Comparison of ENCODE assay signal across 8 cellular contexts in the genomic region with DNA sequence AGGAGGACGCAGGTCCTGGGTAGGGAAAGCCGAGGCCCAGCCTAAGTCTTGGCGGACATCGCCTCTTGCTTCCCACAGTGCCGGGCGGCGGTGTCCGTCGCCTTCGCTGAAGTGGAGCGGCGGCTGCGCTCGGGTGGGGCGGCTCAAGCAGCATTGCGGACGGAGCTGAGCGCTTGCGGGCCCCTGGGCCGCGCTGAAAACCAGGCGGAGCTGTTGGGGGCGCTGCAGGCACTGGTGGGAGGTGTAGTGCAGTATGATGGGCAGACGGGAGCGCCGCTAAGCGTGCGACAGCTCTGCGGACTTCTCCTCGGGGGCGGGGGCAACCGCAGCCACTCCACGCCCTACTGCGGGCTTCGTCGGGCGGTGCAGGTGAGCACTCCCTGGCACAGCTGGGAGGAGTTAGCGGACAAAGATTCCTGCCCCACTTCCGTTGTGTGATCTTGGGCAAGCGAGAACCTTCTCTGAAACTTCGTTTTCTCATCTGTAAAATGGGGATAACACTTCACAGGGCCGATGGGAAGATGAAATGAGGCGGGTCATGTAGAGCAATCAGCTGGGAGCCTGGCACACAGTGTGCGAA. TPM values are rescaled to one million over a fixed set of nuclear protein-coding genes. Genes with fewer than 3 reads are reported as not detected.
A peak's percentile ranks its signal among the peaks of the same experiment; 100 is the strongest.
DNase-seq lines count a peak whose midpoint lies in the region; ATAC-seq and TF ChIP-seq lines count a peak whose summit lies in the region.

No MANE protein-coding gene starts in this region.

- DNase-seq in NCI-H1417 (lab: John Stamatoyannopoulos, UW) (peak in 2 of 3 experiments; percentile 84 to 89), WERI-Rb-1 (peak; percentile 22), cardiac fibroblast (ENCODE audit: low read depth in 2 of 2) (peak; percentile 52 to 55), left lobe of liver (ENCODE audit: low spot score) (no peak), hepatic stellate cell (ENCODE audit: low spot score) (no peak)
- DNase-seq in stimulated activated CD4-positive, alpha-beta T cell treated with anti-CD3 and anti-CD28 coated beads, TNF-alpha, amount 100 ng/mL, for 4 hours (ENCODE audit: low read depth in 3 of 3) = peak; percentile 11 to 31 (median 30)

- TF ChIP-seq POLR2A in GM15510 (IDR thresholded peaks at IDR 0.05; ENCODE audit: borderline replicate concordance, extremely low read depth, insufficient read length) = peak; percentile 35

- peaks cover 24% of the 10 kb centered on the region for H3K9me3 ChIP-seq in WERI-Rb-1 (ENCODE audit: severe bottlenecking)

- TF ChIP-seq CTCF in WERI-Rb-1 (IDR thresholded peaks at IDR 0.05; ENCODE audit: low read depth, low read length) (0 out of 2 replicates have a peak, but pooled peaks have one; percentile 13), cardiac fibroblast (IDR thresholded peaks at IDR 0.05; ENCODE audit: low read depth, low read length) (peak; percentile 28)

- H3K27ac ChIP-seq in WERI-Rb-1 = no peak overlapping the region

- no peak overlapping the region for H3K4me3 ChIP-seq in WERI-Rb-1 (ENCODE audit: low read depth, low read length)
- peak overlapping the region; percentile 51 to 54 for H3K4me3 ChIP-seq in cardiac fibroblast (replicated peaks in 1 of 2; ENCODE audit: low read depth in 2 of 2, low read length in 2 of 2)

- no peaks in the 10 kb centered on the region for H3K36me3 ChIP-seq in WERI-Rb-1

- ATAC-seq in HG02642 (IDR thresholded peaks at IDR 0.05; ENCODE audit: poor library complexity, unreplicated experiment) (peak; percentile 76), left lobe of liver (peak; percentile 52)

- peaks cover 88% of the 10 kb centered on the region for H3K27me3 ChIP-seq in WERI-Rb-1 (ENCODE audit: insufficient read depth, low read depth, severe bottlenecking)

RNA-seq across cellular contexts. Expression of gene PRSS16, which starts 4.3 kb away (rescaled TPM):
- total RNA-seq in left lobe of liver = 0.08 TPM

Comparison
In these comparisons a context has a peak if more than half of its experiments do, and no peak if none do; other contexts are left out.
1. DNase-seq: peak in NCI-H1417 (2 of 3), WERI-Rb-1 (single experiment), cardiac fibroblast (2 of 2) and stimulated activated CD4-positive, alpha-beta T cell treated with anti-CD3 and anti-CD28 coated beads, TNF-alpha, amount 100 ng/mL, for 4 hours (3 of 3); none in left lobe of liver (single experiment) and hepatic stellate cell (single experiment).